ENCODE assay signal across 13 cellular contexts in the genomic region with DNA sequence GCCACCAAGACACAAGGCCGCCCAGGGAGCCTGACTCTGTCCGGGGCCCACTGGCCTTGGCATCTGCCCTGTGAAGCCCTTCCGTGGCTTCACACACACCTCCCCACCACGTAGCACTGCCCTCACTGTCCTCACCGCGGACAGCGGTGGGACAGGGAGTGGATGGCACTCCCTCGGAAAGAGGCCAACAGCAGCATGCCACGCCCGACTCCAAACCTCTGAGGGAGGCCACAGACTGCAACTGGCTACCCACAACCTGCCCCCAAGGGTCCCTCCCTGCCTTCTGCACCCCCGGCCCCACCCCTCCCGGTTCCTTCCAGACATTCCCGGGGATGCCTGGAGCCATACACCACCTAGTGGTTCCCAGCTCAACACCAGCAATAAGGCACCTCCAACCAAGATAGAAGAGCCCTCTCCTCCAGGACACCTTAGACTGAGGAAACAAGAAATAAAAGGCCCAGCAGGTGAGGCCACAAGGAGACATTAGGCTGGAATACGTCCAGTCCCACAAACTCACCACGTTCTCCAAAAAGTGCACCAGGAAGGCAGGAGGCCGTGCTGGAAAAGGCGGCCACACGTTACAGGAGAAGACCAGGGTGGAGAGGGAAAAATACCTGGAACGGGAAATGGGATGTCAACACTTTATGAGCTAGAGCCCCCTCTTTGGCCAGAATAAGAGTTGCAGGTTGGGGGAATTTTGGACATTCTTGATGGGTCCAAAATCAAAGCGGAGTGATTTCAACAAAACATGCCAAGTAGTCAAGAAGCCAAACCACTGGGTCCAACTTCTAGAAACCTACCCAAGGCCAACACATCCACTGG.
DNase-seq lines count a peak whose midpoint lies in the region; ATAC-seq and TF ChIP-seq lines count a peak whose summit lies in the region.
"Had no signal": no experiment of that assay in that cellular context is flagged by ENCODE, and none has a peak within 500 bp of the region (broad histone marks: within the 10 kb centered on the region; RNA-seq: fewer than 3 reads in every experiment).

No MANE protein-coding gene starts in this region.

- no peak for DNase-seq in SK-N-SH
- peak; percentile 68 for DNase-seq in iPS-NIHi11 (ENCODE audit: low spot score)
- DNase-seq in NCI-H510A (lab: John Stamatoyannopoulos, UW), result no peak
- no peak for DNase-seq in glomerular visceral epithelial cell (ENCODE audit: extremely low spot score)
- DNase-seq in spleen, result no peak
- DNase-seq: AML-193, amniotic stem cell, NCI-H2227 treated with DMSO at 0.1 percent for 48 hours, ovary had no signal

- no peak for TF ChIP-seq EP300 in SK-N-SH (IDR thresholded peaks at IDR 0.05; ENCODE audit: borderline replicate concordance in 1 of 2, low read depth in 1 of 2, low read length in 1 of 2)

- no peaks in the 10 kb centered on the region for H3K27me3 ChIP-seq in SK-N-SH (ENCODE audit: insufficient read depth)
- H3K27me3 ChIP-seq in spleen (replicated peaks in 1 of 7), result peaks cover 0 to 16% (median 0%) of the 10 kb centered on the region in 7 donors
- H3K27me3 ChIP-seq: ovary, suprapubic skin had no signal

- H3K4me1 ChIP-seq in SK-N-SH (ENCODE audit: control insufficient read depth in 1 of 2, insufficient read depth in 2 of 2, low read depth in 1 of 2, low read length in 1 of 2) (peaks cover 16 to 31% of the 10 kb centered on the region in 2 experiments; a peak in 2 of 4 replicates), spleen (no peaks in the 10 kb centered on the region)

- H3K79me2 ChIP-seq in SK-N-SH (ENCODE audit: insufficient read depth), result 0 out of 2 replicates have a peak, but pooled peaks cover 10% of the 10 kb centered on the region

- TF ChIP-seq POLR2A in spleen (IDR thresholded peaks at IDR 0.05), result no peak

- H3K27ac ChIP-seq in 22Rv1 (no peak overlapping the region), SK-N-SH (ENCODE audit: low read depth in 2 of 2, low read length in 1 of 2) (no peak overlapping the region), spleen (no peak overlapping the region)
- H3K27ac ChIP-seq: ovary, suprapubic skin had no signal

- ATAC-seq in GM18867 (IDR thresholded peaks at IDR 0.05; ENCODE audit: unreplicated experiment), result no peak

- TF ChIP-seq CTCF in 22Rv1 (IDR thresholded peaks at IDR 0.05) (peak; percentile 47), GM12875 (IDR thresholded peaks at IDR 0.05; ENCODE audit: borderline replicate concordance, insufficient read depth, low read depth, low read length) (peak; percentile 21; the same call in 1 of the 2 replicates), SK-N-SH (IDR thresholded peaks at IDR 0.05) (peak; percentile 49), spleen (IDR thresholded peaks at IDR 0.05 in 8 of 11, conservative IDR thresholded peaks at IDR 0.05 in 3 of 11) (no peak)

- no peaks in the 10 kb centered on the region for H3K9me3 ChIP-seq in SK-N-SH
- no peaks in the 10 kb centered on the region for H3K9me3 ChIP-seq in spleen
- H3K9me3 ChIP-seq: ovary, suprapubic skin had no signal

- CTCF ChIA-PET in SK-N-SH (lab: Yijun Ruan, JAX), result interaction anchor here (0.6 to 4.0 kb wide), 19 partner anchors 14 to 1664 kb away, joined by 3 to 23 read pairs (median 4); a partner anchor contains a TSS

- H3K4me2 ChIP-seq in SK-N-SH, result no peak overlapping the region

- no peaks in the 10 kb centered on the region for H3K9me2 ChIP-seq in SK-N-SH

- POLR2A ChIA-PET in SK-N-SH (lab: Yijun Ruan, JAX), result no interaction called here

- no peaks in the 10 kb centered on the region for H3F3A ChIP-seq in SK-N-SH (replicated peaks; ENCODE audit: insufficient read depth)

- peak; percentile 45 for TF ChIP-seq RAD21 in SK-N-SH (IDR thresholded peaks at IDR 0.05; ENCODE audit: low read length)

- intact Hi-C loops in spleen (cut with DNase I; ENCODE audit: low total_unique reads), result no loop called here

- H4K20me1 ChIP-seq in SK-N-SH (ENCODE audit: insufficient read depth), result no peaks in the 10 kb centered on the region

- H3K36me3 ChIP-seq in SK-N-SH (replicated peaks in 1 of 2; ENCODE audit: control insufficient read depth in 1 of 2, insufficient read depth in 2 of 2, low read length in 1 of 2) (no peaks in the 10 kb centered on the region), spleen (no peaks in the 10 kb centered on the region)
- H3K36me3 ChIP-seq: ovary, suprapubic skin had no signal

- H3K4me3 ChIP-seq in GM12875 (ENCODE audit: low read depth, low read length) (no peak overlapping the region), SK-N-SH (ENCODE audit: low read depth in 2 of 2, low read length in 1 of 2) (no peak overlapping the region), spleen (no peak overlapping the region)
- H3K4me3 ChIP-seq: ovary, suprapubic skin had no signal

- no peak overlapping the region for H3K9ac ChIP-seq in SK-N-SH

- H2AFZ ChIP-seq in SK-N-SH (ENCODE audit: low read depth), result no peak overlapping the region

- 97% methylated on average over 20 of the region's 20 CpGs for WGBS in SK-N-SH (ENCODE audit: low lambda C conversion rate)
- WGBS in spleen, 5 donors, result 76 to 81% (median 77%) methylated on average over 20 of the region's 20 CpGs

TF ChIP-seq in SK-N-SH, 30 proteins besides CTCF, POLR2A, EP300 and RAD21:
- TF ChIP-seq SMC3 (IDR thresholded peaks at IDR 0.05; ENCODE audit: low read depth, low read length) (peak; percentile 36), RFX5 (IDR thresholded peaks at IDR 0.05; ENCODE audit: low read length) (no peak), YY1 (IDR thresholded peaks at IDR 0.05; ENCODE audit: low read depth) (no peak)

Comparison
In these comparisons a context has a peak if more than half of its experiments do, and no peak if none do; other contexts are left out.
1. CTCF ChIP-seq: peak in 22Rv1 (single experiment), GM12875 (single experiment) and SK-N-SH (single experiment); none in spleen (0 of 11).